8 cellular contexts compared by ENCODE assay signal in the genomic region with DNA sequence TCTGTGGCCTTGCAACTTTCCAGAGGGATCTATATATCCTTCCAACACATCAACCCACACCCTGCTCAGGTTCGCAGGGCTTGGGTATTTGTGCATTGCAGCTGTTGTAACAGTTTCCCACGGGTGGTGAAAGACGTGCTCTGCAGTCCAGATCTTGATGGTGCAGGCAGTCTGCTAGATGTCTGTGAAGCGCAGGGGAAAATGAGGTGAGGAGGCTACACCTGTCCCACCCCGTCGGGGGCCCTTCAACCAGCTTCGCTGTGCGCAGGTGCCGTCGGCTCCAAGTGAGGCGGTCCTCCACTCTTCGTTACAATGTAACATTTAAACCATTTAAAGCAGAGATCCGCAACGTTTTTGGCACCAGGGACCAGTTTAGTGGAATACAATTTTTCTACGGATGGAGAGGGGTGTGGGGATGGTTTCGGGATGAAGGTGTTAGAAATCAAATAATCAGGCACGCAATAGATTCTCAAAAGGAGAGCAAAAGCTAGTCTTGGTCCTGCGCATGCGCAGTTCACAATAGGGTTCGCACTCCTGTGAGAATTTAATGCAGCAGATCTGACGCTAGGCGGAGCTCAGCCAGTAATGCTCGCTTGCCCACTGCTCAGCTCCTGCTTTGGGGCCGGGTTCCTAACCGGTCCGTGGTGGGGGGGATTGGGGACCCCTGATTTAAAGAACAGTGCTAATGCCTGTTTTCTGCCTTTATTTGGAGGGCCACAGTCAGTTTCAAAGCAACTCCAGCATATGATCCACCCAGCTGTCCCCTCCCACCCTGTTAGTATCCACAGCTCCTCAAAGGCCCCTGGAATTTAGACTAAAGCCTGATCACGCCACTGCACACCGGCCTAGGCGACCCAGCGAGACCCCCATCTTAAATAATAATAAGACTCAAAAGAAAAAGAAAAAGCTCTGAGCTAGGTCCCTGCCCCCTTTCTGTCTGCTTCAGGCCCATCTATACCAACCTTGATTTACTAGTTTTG.
DNase-seq lines count a peak whose midpoint lies in the region; ATAC-seq, FAIRE-seq and TF ChIP-seq lines count a peak whose summit lies in the region.

No MANE protein-coding gene starts in this region.

- H3K4me1 ChIP-seq in Caco-2 (peaks cover 5% of the 10 kb centered on the region; the same call in 1 of the 2 replicates), endothelial cell of umbilical vein (ENCODE audit: control insufficient read depth, extremely low read depth, insufficient read depth, low read length) (peaks cover 5% of the 10 kb centered on the region)

- H3K4me3 Mint-ChIP-seq in Caco-2 (ENCODE audit: unreplicated experiment) (peak overlapping the region; percentile 97), mesothelial cell of epicardium (peak overlapping the region; percentile 75)

- peak; percentile 95 for FAIRE-seq in HTR-8/SVneo (lab: Jason Lieb, UNC)
- peak; percentile 99 for FAIRE-seq in endothelial cell of umbilical vein (lab: Jason Lieb, UNC)

- peak overlapping the region; percentile 64 for H3K27ac Mint-ChIP-seq in Caco-2 (ENCODE audit: unreplicated experiment)
- no peak overlapping the region for H3K27ac Mint-ChIP-seq in mesothelial cell of epicardium

- H3K9me1 ChIP-seq in endothelial cell of umbilical vein (replicated peaks; ENCODE audit: control insufficient read depth, extremely low read depth, insufficient read depth, low read length) = no peaks in the 10 kb centered on the region

- POLR2A ChIA-PET in Caco-2 (lab: Charles Lee) = interaction anchor here (0.5 to 1.0 kb wide), 5 partner anchors 41 to 213 kb away, joined by 3 to 15 read pairs (median 4); no protein-coding TSS in a partner anchor
- POLR2A ChIA-PET in endothelial cell of umbilical vein (lab: Charles Lee) = interaction anchor here (0.6 to 1.1 kb wide), 4 partner anchors 129 to 541 kb away, joined by 3 to 6 read pairs (median 4); no protein-coding TSS in a partner anchor

- H3K36me3 ChIP-seq in Caco-2 (ENCODE audit: control insufficient read depth, insufficient read depth, low read length) (no peaks in the 10 kb centered on the region), endothelial cell of umbilical vein (ENCODE audit: control insufficient read depth in 2 of 2, extremely low read depth in 1 of 2, insufficient read depth in 2 of 2, low read length in 2 of 2) (no peaks in the 10 kb centered on the region)

- dilution Hi-C loops in endothelial cell of umbilical vein (cut with MboI; ENCODE audit: extremely low pct_ligation_motif_present, low sequenced_read_pairs) = no loop called here

- H2AFZ ChIP-seq in endothelial cell of umbilical vein (ENCODE audit: low read depth, low read length) = peak overlapping the region; percentile 97

- H3K27me3 ChIP-seq in Caco-2 (replicated peaks; ENCODE audit: control insufficient read depth, insufficient read depth, low read length) = no peaks in the 10 kb centered on the region
- H3K27me3 ChIP-seq in endothelial cell of umbilical vein (ENCODE audit: control insufficient read depth in 2 of 2, insufficient read depth in 2 of 2, low read length in 2 of 2) = peaks cover 23 to 34% of the 10 kb centered on the region in 2 experiments

- TF ChIP-seq POLR2A in endothelial cell of umbilical vein (IDR thresholded peaks at IDR 0.05; ENCODE audit: low read depth, low read length) = no peak

- H3K4me2 ChIP-seq in endothelial cell of umbilical vein (ENCODE audit: insufficient read depth, low read length) = peak overlapping the region; percentile 96

- H3K9me3 ChIP-seq in Caco-2 = no peaks in the 10 kb centered on the region
- no peaks in the 10 kb centered on the region for H3K9me3 ChIP-seq in endothelial cell of umbilical vein (replicated peaks; ENCODE audit: control insufficient read depth, insufficient read depth, low read length)

- H3K36me3 Mint-ChIP-seq in Caco-2 (ENCODE audit: insufficient read depth, unreplicated experiment) = peaks cover 9% of the 10 kb centered on the region
- no peaks in the 10 kb centered on the region for H3K36me3 Mint-ChIP-seq in mesothelial cell of epicardium

- peak overlapping the region; percentile 38 for H3K4me3 ChIP-seq in Caco-2 (ENCODE audit: low read depth, low read length)
- peak overlapping the region; percentile 31 to 75 (median 41) for H3K4me3 ChIP-seq in endothelial cell of umbilical vein (replicated peaks in 1 of 3; ENCODE audit: insufficient read depth in 1 of 3, low read depth in 1 of 3, low read length in 3 of 3)

- DNase-seq in Caco-2 (peak; percentile 89 to 90), HTR-8/SVneo (ENCODE audit: insufficient read length, low spot score) (peak; percentile 94), NOMO-1 (lab: John Stamatoyannopoulos, UW; ENCODE audit: unreplicated experiment in 2 of 2) (peak; percentile 88 to 99), endothelial cell of umbilical vein (ENCODE audit: low read depth, low spot score) (peak; percentile 87), mesothelial cell of epicardium (ENCODE audit: low spot score in 2 of 2, unreplicated experiment in 2 of 2) (peak; percentile 78 to 87)
- peak; percentile 88 for DNase-seq in activated CD8-positive, alpha-beta memory T cell treated with anti-CD3 and anti-CD28 coated beads, Interleukin-2, amount 50 U/mL, for 1 hour (ENCODE audit: extremely low read depth)
- peak; percentile 62 for DNase-seq in stimulated activated CD8-positive, alpha-beta memory T cell treated with anti-CD3 and anti-CD28 coated beads, Interleukin-15, amount 100 ng/mL, for 24 hours (ENCODE audit: low read depth)

- CTCF ChIA-PET in Caco-2 (lab: Charles Lee) (interaction anchor here (0.5 to 1.7 kb wide), 28 partner anchors 13 to 575 kb away, joined by 3 to 28 read pairs (median 4); partner anchors contain the start of genes ANXA2R and TMEM267), endothelial cell of umbilical vein (lab: Charles Lee) (interaction anchor here (0.5 to 8.3 kb wide), 44 partner anchors 10 to 583 kb away, joined by 3 to 175 read pairs (median 5); partner anchors contain the start of genes TMEM267 and ZNF131)

- H3K4me1 Mint-ChIP-seq in Caco-2 (ENCODE audit: low read depth, unreplicated experiment) (no peaks in the 10 kb centered on the region), mesothelial cell of epicardium (peaks cover 2% of the 10 kb centered on the region)

- H3K27ac ChIP-seq in endothelial cell of umbilical vein (ENCODE audit: insufficient read depth, low read depth, low read length) = no peak overlapping the region

- peaks cover 5% of the 10 kb centered on the region for H3K27me3 Mint-ChIP-seq in Caco-2 (ENCODE audit: insufficient read depth, unreplicated experiment)
- H3K27me3 Mint-ChIP-seq in mesothelial cell of epicardium (ENCODE audit: low read depth) = peaks cover 41% of the 10 kb centered on the region

- TF ChIP-seq CTCF in Caco-2 (IDR thresholded peaks at IDR 0.05; ENCODE audit: insufficient read depth in 1 of 2, low read depth in 1 of 2, low read length in 1 of 2, severe bottlenecking in 1 of 2, unreplicated experiment in 1 of 2) (peak; percentile 82 to 88), endothelial cell of umbilical vein (IDR thresholded peaks at IDR 0.05; ENCODE audit: extremely low read depth in 1 of 2, insufficient read depth in 1 of 2, low read depth in 1 of 2, low read length in 2 of 2) (peak; percentile 75 to 78), mesothelial cell of epicardium (IDR thresholded peaks at IDR 0.05; ENCODE audit: unreplicated experiment) (peak; percentile 79)

- H3K79me2 ChIP-seq in endothelial cell of umbilical vein (ENCODE audit: control insufficient read depth, insufficient read depth, low read length) = no peaks in the 10 kb centered on the region

- no peaks in the 10 kb centered on the region for H3K9me3 Mint-ChIP-seq in Caco-2 (ENCODE audit: unreplicated experiment)
- no peaks in the 10 kb centered on the region for H3K9me3 Mint-ChIP-seq in mesothelial cell of epicardium

- no TSS peak for BruUV-seq in Caco-2 (replicated peaks; lab: Mats Ljungman, UMichigan)
- no TSS peak for BruUV-seq in endothelial cell of umbilical vein (replicated peaks; lab: Mats Ljungman, UMichigan)

- intact Hi-C loops in Caco-2 (cut with micrococcal nuclease; ENCODE audit: unreplicated experiment) = loop anchor here (1.0 to 5.0 kb wide), 5 partner anchors 63 to 214 kb away; partner anchors contain the start of gene ZNF131
- intact Hi-C loops in endothelial cell of umbilical vein (cut with micrococcal nuclease) = loop anchor here (1.0 to 10.0 kb wide), 4 partner anchors 213 to 576 kb away; partner anchors contain the start of gene TMEM267

- no peaks in the 10 kb centered on the region for H4K20me1 ChIP-seq in endothelial cell of umbilical vein (replicated peaks; ENCODE audit: control insufficient read depth, extremely low read depth, insufficient read depth, low read length)

- ATAC-seq in GM21390 (IDR thresholded peaks at IDR 0.05; ENCODE audit: unreplicated experiment) = peak; percentile 90

- H3K9ac ChIP-seq in endothelial cell of umbilical vein (replicated peaks; ENCODE audit: extremely low read depth, insufficient read depth, low read length) = peak overlapping the region; percentile 17

TF ChIP-seq in endothelial cell of umbilical vein, 7 proteins besides CTCF, POLR2A, EP300 and RAD21:
- TF ChIP-seq, protein P1, sequence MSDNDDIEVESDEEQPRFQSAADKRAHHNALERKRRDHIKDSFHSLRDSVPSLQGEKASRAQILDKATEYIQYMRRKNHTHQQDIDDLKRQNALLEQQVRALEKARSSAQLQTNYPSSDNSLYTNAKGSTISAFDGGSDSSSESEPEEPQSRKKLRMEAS (IDR thresholded peaks at IDR 0.05; ENCODE audit: insufficient read depth, insufficient read length) = no peak
- TF ChIP-seq EZH2 (IDR thresholded peaks at IDR 0.05; ENCODE audit: borderline replicate concordance, low read depth, low read length, severe bottlenecking) = peak; percentile 75
